ENCODE assay signal across 1 cellular context in the genomic region with DNA sequence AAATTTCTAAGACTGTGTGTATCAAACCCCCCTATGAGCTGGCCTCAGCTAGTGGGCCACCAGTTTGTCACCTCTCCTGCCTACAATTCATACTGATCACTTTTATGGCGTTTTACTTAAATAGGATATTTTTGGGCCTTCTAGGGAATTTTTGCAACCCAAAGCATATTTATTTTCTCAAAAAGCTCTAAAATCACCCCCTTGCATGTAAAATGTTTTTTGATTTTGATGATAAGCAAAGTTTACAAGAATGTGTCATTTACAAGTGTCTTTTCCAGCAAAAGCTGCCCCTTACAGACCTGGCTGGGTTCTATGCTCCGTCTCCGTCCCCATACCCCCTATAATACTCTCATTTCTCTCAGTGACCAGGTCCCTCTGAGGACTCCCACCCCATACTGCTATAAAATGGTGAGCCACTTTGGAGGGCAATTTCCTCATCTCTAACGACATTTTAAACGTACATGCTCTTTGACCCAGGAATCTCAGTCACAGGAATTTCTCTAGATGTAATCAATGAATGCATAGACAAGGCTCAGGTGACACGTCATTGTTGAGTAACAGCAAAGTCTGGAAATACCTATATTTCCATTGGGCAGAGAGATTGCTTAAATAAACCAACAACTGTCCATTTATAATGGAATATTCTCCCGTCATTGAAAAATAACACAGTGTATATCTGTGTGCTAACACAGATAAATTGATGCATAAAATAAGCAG.
TF ChIP-seq lines count a peak whose summit lies in the region.

No MANE protein-coding gene starts in this region.

TF ChIP-seq in HepG2, 621 proteins besides CTCF, POLR2A, EP300 and RAD21 (continued from another document and continues in another):
- no peak for TF ChIP-seq AFF4 (CRISPR knock-in tag; IDR thresholded peaks at IDR 0.05)
- no peak for TF ChIP-seq SRSF9 (IDR thresholded peaks at IDR 0.05; ENCODE audit: borderline replicate concordance, insufficient read depth, low read depth, low read length, poor library complexity, severe bottlenecking)
- TF ChIP-seq ZBTB20 (CRISPR knock-in tag; IDR thresholded peaks at IDR 0.05; ENCODE audit: borderline replicate concordance, low read depth): peak; percentile 52; the same call in 1 of the 2 replicates
- TF ChIP-seq, protein P1, sequence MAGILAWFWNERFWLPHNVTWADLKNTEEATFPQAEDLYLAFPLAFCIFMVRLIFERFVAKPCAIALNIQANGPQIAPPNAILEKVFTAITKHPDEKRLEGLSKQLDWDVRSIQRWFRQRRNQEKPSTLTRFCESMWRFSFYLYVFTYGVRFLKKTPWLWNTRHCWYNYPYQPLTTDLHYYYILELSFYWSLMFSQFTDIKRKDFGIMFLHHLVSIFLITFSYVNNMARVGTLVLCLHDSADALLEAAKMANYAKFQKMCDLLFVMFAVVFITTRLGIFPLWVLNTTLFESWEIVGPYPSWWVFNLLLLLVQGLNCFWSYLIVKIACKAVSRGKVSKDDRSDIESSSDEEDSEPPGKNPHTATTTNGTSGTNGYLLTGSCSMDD (CRISPR knock-in tag; IDR thresholded peaks at IDR 0.05): no peak
- TF ChIP-seq, protein P2, sequence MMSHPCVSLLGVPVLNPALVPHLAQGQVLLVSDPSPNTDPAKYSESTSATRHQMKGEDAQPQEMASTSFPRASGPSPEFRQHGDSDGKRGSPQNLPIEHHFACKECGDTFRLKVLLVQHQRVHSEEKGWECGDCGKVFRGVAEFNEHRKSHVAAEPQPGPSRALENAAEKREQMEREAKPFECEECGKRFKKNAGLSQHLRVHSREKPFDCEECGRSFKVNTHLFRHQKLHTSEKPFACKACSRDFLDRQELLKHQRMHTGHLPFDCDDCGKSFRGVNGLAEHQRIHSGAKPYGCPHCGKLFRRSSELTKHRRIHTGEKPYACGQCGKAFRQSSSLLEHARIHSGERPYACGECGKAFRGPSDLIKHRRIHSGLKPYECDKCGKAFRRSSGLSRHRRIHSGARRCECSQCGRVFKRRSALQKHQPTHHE (CRISPR knock-in tag; IDR thresholded peaks at IDR 0.05; ENCODE audit: borderline replicate concordance): no peak
- TF ChIP-seq POGZ (CRISPR knock-in tag; IDR thresholded peaks at IDR 0.05): peak; percentile 75
- TF ChIP-seq ZNF44 (CRISPR knock-in tag; IDR thresholded peaks at IDR 0.05): no peak
- no peak for TF ChIP-seq BORCS8-MEF2B (CRISPR knock-in tag; IDR thresholded peaks at IDR 0.05)
- TF ChIP-seq, protein P3, sequence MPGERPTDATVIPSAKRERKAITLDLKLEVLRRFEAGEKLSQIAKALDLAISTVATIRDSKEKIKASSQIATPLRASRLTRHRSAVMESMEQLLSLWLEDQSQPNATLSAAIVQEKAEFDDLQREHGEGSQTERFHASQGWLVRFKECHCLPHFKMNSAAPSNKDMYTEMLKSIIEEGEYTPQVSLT (CRISPR knock-in tag; IDR thresholded peaks at IDR 0.05; ENCODE audit: borderline replicate concordance, low read depth): no peak
- peak; percentile 65 for TF ChIP-seq FOSL2 (CRISPR knock-in tag; IDR thresholded peaks at IDR 0.05)
- TF ChIP-seq, protein P4, sequence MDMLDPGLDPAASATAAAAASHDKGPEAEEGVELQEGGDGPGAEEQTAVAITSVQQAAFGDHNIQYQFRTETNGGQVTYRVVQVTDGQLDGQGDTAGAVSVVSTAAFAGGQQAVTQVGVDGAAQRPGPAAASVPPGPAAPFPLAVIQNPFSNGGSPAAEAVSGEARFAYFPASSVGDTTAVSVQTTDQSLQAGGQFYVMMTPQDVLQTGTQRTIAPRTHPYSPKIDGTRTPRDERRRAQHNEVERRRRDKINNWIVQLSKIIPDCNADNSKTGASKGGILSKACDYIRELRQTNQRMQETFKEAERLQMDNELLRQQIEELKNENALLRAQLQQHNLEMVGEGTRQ (IDR thresholded peaks at IDR 0.05; ENCODE audit: low read depth, low read length): no peak
- TF ChIP-seq, protein P4 (CRISPR knock-in tag; IDR thresholded peaks at IDR 0.05; ENCODE audit: borderline replicate concordance): no peak
- TF ChIP-seq ZNF792 (CRISPR knock-in tag; IDR thresholded peaks at IDR 0.05): no peak
- TF ChIP-seq ZMYM2 (CRISPR knock-in tag; IDR thresholded peaks at IDR 0.05): no peak
- TF ChIP-seq, protein P5, sequence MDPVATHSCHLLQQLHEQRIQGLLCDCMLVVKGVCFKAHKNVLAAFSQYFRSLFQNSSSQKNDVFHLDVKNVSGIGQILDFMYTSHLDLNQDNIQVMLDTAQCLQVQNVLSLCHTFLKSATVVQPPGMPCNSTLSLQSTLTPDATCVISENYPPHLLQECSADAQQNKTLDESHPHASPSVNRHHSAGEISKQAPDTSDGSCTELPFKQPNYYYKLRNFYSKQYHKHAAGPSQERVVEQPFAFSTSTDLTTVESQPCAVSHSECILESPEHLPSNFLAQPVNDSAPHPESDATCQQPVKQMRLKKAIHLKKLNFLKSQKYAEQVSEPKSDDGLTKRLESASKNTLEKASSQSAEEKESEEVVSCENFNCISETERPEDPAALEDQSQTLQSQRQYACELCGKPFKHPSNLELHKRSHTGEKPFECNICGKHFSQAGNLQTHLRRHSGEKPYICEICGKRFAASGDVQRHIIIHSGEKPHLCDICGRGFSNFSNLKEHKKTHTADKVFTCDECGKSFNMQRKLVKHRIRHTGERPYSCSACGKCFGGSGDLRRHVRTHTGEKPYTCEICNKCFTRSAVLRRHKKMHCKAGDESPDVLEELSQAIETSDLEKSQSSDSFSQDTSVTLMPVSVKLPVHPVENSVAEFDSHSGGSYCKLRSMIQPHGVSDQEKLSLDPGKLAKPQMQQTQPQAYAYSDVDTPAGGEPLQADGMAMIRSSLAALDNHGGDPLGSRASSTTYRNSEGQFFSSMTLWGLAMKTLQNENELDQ (CRISPR knock-in tag; IDR thresholded peaks at IDR 0.05; ENCODE audit: borderline replicate concordance): no peak
- TF ChIP-seq ZNF703 (CRISPR knock-in tag; IDR thresholded peaks at IDR 0.05; ENCODE audit: borderline replicate concordance): no peak
- TF ChIP-seq, protein P6, sequence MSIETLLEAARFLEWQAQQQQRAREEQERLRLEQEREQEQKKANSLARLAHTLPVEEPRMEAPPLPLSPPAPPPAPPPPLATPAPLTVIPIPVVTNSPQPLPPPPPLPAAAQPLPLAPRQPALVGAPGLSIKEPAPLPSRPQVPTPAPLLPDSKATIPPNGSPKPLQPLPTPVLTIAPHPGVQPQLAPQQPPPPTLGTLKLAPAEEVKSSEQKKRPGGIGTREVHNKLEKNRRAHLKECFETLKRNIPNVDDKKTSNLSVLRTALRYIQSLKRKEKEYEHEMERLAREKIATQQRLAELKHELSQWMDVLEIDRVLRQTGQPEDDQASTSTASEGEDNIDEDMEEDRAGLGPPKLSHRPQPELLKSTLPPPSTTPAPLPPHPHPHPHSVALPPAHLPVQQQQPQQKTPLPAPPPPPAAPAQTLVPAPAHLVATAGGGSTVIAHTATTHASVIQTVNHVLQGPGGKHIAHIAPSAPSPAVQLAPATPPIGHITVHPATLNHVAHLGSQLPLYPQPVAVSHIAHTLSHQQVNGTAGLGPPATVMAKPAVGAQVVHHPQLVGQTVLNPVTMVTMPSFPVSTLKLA (IDR thresholded peaks at IDR 0.05): no peak
- no peak for TF ChIP-seq ZSCAN25 (CRISPR knock-in tag; IDR thresholded peaks at IDR 0.05)
- TF ChIP-seq ZNF616 (CRISPR knock-in tag; IDR thresholded peaks at IDR 0.05; ENCODE audit: low read depth): no peak
- no peak for TF ChIP-seq MED13 (CRISPR knock-in tag; IDR thresholded peaks at IDR 0.05)
- TF ChIP-seq ARNT (IDR thresholded peaks at IDR 0.05): no peak
- TF ChIP-seq HIVEP1 (CRISPR knock-in tag; IDR thresholded peaks at IDR 0.05): no peak
- no peak for TF ChIP-seq ZSCAN20 (CRISPR knock-in tag; IDR thresholded peaks at IDR 0.05; ENCODE audit: borderline replicate concordance)
- TF ChIP-seq ARID2 (CRISPR knock-in tag; IDR thresholded peaks at IDR 0.05; ENCODE audit: borderline replicate concordance): peak; percentile 55; the same call in 1 of the 2 replicates
- no peak for TF ChIP-seq NRL (CRISPR knock-in tag; IDR thresholded peaks at IDR 0.05; ENCODE audit: borderline replicate concordance)
- TF ChIP-seq, protein P7, sequence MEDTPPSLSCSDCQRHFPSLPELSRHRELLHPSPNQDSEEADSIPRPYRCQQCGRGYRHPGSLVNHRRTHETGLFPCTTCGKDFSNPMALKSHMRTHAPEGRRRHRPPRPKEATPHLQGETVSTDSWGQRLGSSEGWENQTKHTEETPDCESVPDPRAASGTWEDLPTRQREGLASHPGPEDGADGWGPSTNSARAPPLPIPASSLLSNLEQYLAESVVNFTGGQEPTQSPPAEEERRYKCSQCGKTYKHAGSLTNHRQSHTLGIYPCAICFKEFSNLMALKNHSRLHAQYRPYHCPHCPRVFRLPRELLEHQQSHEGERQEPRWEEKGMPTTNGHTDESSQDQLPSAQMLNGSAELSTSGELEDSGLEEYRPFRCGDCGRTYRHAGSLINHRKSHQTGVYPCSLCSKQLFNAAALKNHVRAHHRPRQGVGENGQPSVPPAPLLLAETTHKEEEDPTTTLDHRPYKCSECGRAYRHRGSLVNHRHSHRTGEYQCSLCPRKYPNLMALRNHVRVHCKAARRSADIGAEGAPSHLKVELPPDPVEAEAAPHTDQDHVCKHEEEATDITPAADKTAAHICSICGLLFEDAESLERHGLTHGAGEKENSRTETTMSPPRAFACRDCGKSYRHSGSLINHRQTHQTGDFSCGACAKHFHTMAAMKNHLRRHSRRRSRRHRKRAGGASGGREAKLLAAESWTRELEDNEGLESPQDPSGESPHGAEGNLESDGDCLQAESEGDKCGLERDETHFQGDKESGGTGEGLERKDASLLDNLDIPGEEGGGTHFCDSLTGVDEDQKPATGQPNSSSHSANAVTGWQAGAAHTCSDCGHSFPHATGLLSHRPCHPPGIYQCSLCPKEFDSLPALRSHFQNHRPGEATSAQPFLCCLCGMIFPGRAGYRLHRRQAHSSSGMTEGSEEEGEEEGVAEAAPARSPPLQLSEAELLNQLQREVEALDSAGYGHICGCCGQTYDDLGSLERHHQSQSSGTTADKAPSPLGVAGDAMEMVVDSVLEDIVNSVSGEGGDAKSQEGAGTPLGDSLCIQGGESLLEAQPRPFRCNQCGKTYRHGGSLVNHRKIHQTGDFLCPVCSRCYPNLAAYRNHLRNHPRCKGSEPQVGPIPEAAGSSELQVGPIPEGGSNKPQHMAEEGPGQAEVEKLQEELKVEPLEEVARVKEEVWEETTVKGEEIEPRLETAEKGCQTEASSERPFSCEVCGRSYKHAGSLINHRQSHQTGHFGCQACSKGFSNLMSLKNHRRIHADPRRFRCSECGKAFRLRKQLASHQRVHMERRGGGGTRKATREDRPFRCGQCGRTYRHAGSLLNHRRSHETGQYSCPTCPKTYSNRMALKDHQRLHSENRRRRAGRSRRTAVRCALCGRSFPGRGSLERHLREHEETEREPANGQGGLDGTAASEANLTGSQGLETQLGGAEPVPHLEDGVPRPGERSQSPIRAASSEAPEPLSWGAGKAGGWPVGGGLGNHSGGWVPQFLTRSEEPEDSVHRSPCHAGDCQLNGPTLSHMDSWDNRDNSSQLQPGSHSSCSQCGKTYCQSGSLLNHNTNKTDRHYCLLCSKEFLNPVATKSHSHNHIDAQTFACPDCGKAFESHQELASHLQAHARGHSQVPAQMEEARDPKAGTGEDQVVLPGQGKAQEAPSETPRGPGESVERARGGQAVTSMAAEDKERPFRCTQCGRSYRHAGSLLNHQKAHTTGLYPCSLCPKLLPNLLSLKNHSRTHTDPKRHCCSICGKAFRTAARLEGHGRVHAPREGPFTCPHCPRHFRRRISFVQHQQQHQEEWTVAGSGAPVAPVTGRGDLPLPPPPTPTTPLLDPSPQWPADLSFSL (CRISPR knock-in tag; IDR thresholded peaks at IDR 0.05): no peak
- TF ChIP-seq ZZZ3 (CRISPR knock-in tag; IDR thresholded peaks at IDR 0.05; ENCODE audit: borderline replicate concordance): no peak
- no peak for TF ChIP-seq KLF11 (CRISPR knock-in tag; IDR thresholded peaks at IDR 0.05)
- no peak for TF ChIP-seq ZNF232 (CRISPR knock-in tag; IDR thresholded peaks at IDR 0.05; ENCODE audit: borderline replicate concordance)
- no peak for TF ChIP-seq RFX5 (IDR thresholded peaks at IDR 0.05; ENCODE audit: low read depth, low read length)
- TF ChIP-seq TOE1 (CRISPR knock-in tag; IDR thresholded peaks at IDR 0.05): no peak
- no peak for TF ChIP-seq POLR2AphosphoS5 (IDR thresholded peaks at IDR 0.05; ENCODE audit: low read depth, low read length)
- no peak for TF ChIP-seq ZNF136 (CRISPR knock-in tag; IDR thresholded peaks at IDR 0.05; ENCODE audit: low read depth)
- TF ChIP-seq FOXM1 (CRISPR knock-in tag; IDR thresholded peaks at IDR 0.05): no peak
- TF ChIP-seq ZNF775 (CRISPR knock-in tag; IDR thresholded peaks at IDR 0.05; ENCODE audit: borderline replicate concordance): no peak
- no peak for TF ChIP-seq GATA4 (IDR thresholded peaks at IDR 0.05; ENCODE audit: borderline replicate concordance, low read depth)
- peak in 1 of 2 experiments; percentile 59; a peak in 2 of 4 replicates for TF ChIP-seq MAFK (conservative IDR thresholded peaks at IDR 0.05 in 1 of 2, IDR thresholded peaks at IDR 0.05 in 1 of 2; ENCODE audit: low read length in 2 of 2)
- no peak for TF ChIP-seq CC2D1A (CRISPR knock-in tag; IDR thresholded peaks at IDR 0.05)
- no peak for TF ChIP-seq ZNF672 (CRISPR knock-in tag; IDR thresholded peaks at IDR 0.05)
- TF ChIP-seq TEAD2 (CRISPR knock-in tag; IDR thresholded peaks at IDR 0.05): no peak
- TF ChIP-seq RCOR2 (CRISPR knock-in tag; IDR thresholded peaks at IDR 0.05): peak; percentile 62; the same call in 1 of the 2 replicates
- TF ChIP-seq SAP130 (CRISPR knock-in tag; IDR thresholded peaks at IDR 0.05; ENCODE audit: low read depth): peak; percentile 63
- TF ChIP-seq ZNF430 (CRISPR knock-in tag; IDR thresholded peaks at IDR 0.05): no peak
